16 cellular contexts compared by ENCODE assay signal in genomic region chr12:91215940-91216454, GRCh38. TPM values are rescaled to one million over a fixed set of nuclear protein-coding genes. Genes with fewer than 3 reads are reported as not detected.
DNase-seq lines count a peak whose midpoint lies in the region; TF ChIP-seq lines count a peak whose summit lies in the region.
"Had no signal": no experiment of that assay in that cellular context is flagged by ENCODE, and none has a peak within 500 bp of the region (broad histone marks: within the 10 kb centered on the region; RNA-seq: fewer than 3 reads in every experiment).

No MANE protein-coding gene starts in this region.

- H3K4me3 ChIP-seq in AG04450 (ENCODE audit: low read depth, low read length) (no peak overlapping the region), fibroblast of the aortic adventitia (ENCODE audit: low read depth, low read length) (no peak overlapping the region)

- POLR2A ChIA-PET in AG04450 (lab: Yijun Ruan, JAX), result interaction anchor here (0.6 to 1.8 kb wide), 2 partner anchors 21 to 34 kb away, joined by 5 to 8 read pairs; partner anchors contain the start of gene DCN

- CTCF ChIA-PET in AG04450 (lab: Charles Lee), result interaction anchor here (1.0 to 1.3 kb wide), 2 partner anchors 109 to 257 kb away, joined by 3 to 4 read pairs; no protein-coding TSS in a partner anchor

- peak overlapping the region; percentile 58 to 89 (median 81) for H3K27ac Mint-ChIP-seq in nephron
- H3K27ac Mint-ChIP-seq: activated CD4-positive, alpha-beta T cell treated with anti-CD3 and anti-CD28 coated beads, Interleukin-2, amount 10 ng/mL, durations not matched to agents 24 days and 14 days; effector memory CD8-positive, alpha-beta T cell; mesothelial cell of epicardium had no signal

- H3K4me1 Mint-ChIP-seq in nephron, result peaks cover 15% of the 10 kb centered on the region
- H3K4me1 Mint-ChIP-seq: activated CD4-positive, alpha-beta T cell treated with anti-CD3 and anti-CD28 coated beads, Interleukin-2, amount 10 ng/mL, durations not matched to agents 24 days and 14 days had no signal

- H3K27ac ChIP-seq in AG04450 (ENCODE audit: low read depth, low read length), result peak overlapping the region; percentile 65

- H3K9me3 ChIP-seq in AG04450 (ENCODE audit: control insufficient read depth, insufficient read depth, low read length), result no peaks in the 10 kb centered on the region

- no peak for TF ChIP-seq CTCF in AG04450 (IDR thresholded peaks at IDR 0.05; ENCODE audit: low read depth, low read length)
- no peak for TF ChIP-seq CTCF in fibroblast of the aortic adventitia (IDR thresholded peaks at IDR 0.05; ENCODE audit: insufficient read depth, low read length)
- TF ChIP-seq CTCF in nephron (IDR thresholded peaks at IDR 0.05; ENCODE audit: unreplicated experiment in 3 of 3), result no peak

- H3K27me3 Mint-ChIP-seq in nephron (ENCODE audit: low read depth), result no peaks in the 10 kb centered on the region
- H3K27me3 Mint-ChIP-seq: activated CD4-positive, alpha-beta T cell treated with anti-CD3 and anti-CD28 coated beads, Interleukin-2, amount 10 ng/mL, durations not matched to agents 24 days and 14 days; effector memory CD8-positive, alpha-beta T cell had no signal

- H3K27me3 ChIP-seq in AG04450 (ENCODE audit: control insufficient read depth, insufficient read depth, low read length), result no peaks in the 10 kb centered on the region

- H3K4me3 Mint-ChIP-seq in nephron, result no peak overlapping the region
- H3K4me3 Mint-ChIP-seq: activated CD4-positive, alpha-beta T cell treated with anti-CD3 and anti-CD28 coated beads, Interleukin-2, amount 10 ng/mL, durations not matched to agents 24 days and 14 days; effector memory CD8-positive, alpha-beta T cell; mesothelial cell of epicardium had no signal

- DNase-seq in AG04450 (ENCODE audit: low read depth, low spot score), result peak; percentile 67
- DNase-seq in M059J (ENCODE audit: low read depth), result peak; percentile 46
- peak; percentile 72 for DNase-seq in fibroblast of the aortic adventitia (ENCODE audit: low read depth)
- no peak for DNase-seq in NCI-H1930 (lab: John Stamatoyannopoulos, UW)
- DNase-seq in HPDE6-E6E7 (ENCODE audit: extremely low spot score), result no peak
- DNase-seq in GM19238 (ENCODE audit: insufficient read length, low spot score), result no peak
- no peak for DNase-seq in stimulated activated CD4-positive, alpha-beta T cell treated with anti-CD3 and anti-CD28 coated beads, Interleukin-1b, Interleukin-23, amount 100 ng/mL, for 48 hours
- DNase-seq: activated CD4-positive, alpha-beta T cell treated with anti-CD3 and anti-CD28 coated beads, Interleukin-2, amount 10 ng/mL, durations not matched to agents 24 days and 14 days; activated naive CD4-positive, alpha-beta T cell treated with anti-CD3 and anti-CD28 coated beads, Interleukin-2, amount 50 U/mL, for 16 hours; central memory CD4-positive, alpha-beta T cell; effector memory CD8-positive, alpha-beta T cell; NCI-H146; occipital lobe; stimulated activated naive CD8-positive, alpha-beta T cell treated with anti-CD3 and anti-CD28 coated beads, Interleukin-15, Interleukin-2, amounts not matched to agents 100 U/mL and 50 U/mL, for 24 hours had no signal

- H3K36me3 Mint-ChIP-seq in nephron (ENCODE audit: low read depth), result no peaks in the 10 kb centered on the region

- peaks cover 6% of the 10 kb centered on the region for H3K9me3 Mint-ChIP-seq in nephron
- H3K9me3 Mint-ChIP-seq: activated CD4-positive, alpha-beta T cell treated with anti-CD3 and anti-CD28 coated beads, Interleukin-2, amount 10 ng/mL, durations not matched to agents 24 days and 14 days; effector memory CD8-positive, alpha-beta T cell had no signal

RNA-seq across cellular contexts. Expression of gene DCN, which starts 33.4 kb away (rescaled TPM):
- 4,192 and 4,723 TPM in 2 replicates for polyA plus RNA-seq in AG04450 (2011; rRNA removed)
- 1,066 and 1,200 TPM in 2 replicates for polyA minus RNA-seq in AG04450 (2011; rRNA and poly(A)+ RNA removed)
- total RNA-seq in M059J (2014; rRNA removed; shearing (Covaris generic)), result 16.3 and 16.5 TPM in 2 replicates
- 1,482 and 2,298 TPM in 2 replicates for total RNA-seq in fibroblast of the aortic adventitia (ENCODE audit: low replicate concordance)
- total RNA-seq: activated CD4-positive, alpha-beta T cell treated with anti-CD3 and anti-CD28 coated beads, Interleukin-2, amount 10 ng/mL, durations not matched to agents 24 days and 14 days had no signal

Comparison
In these comparisons a context has a peak if more than half of its experiments do, and no peak if none do; other contexts are left out.
1. DNase-seq: peak in AG04450 (single experiment), M059J (single experiment) and fibroblast of the aortic adventitia (single experiment); none in NCI-H1930 (0 of 2), HPDE6-E6E7 (single experiment), GM19238 (single experiment) and stimulated activated CD4-positive, alpha-beta T cell treated with anti-CD3 and anti-CD28 coated beads, Interleukin-1b, Interleukin-23, amount 100 ng/mL, for 48 hours (single experiment).
2. RNA of gene DCN, which starts 33.4 kb away (total RNA-seq): 1,482 to 2,298 TPM in fibroblast of the aortic adventitia; 16.3 to 16.5 TPM in M059J; every median in the first group is over 10 times any median in the second.